ENCODE assay signal across 23 cellular contexts in genomic region chr2:760001-760400, GRCh38.
"Had no signal": no experiment of that assay in that cellular context is flagged by ENCODE, and none has a peak within 500 bp of the region (broad histone marks: within the 10 kb centered on the region; RNA-seq: fewer than 3 reads in every experiment).

No MANE protein-coding gene starts in this region.

- H3K27me3 ChIP-seq: brain microvascular endothelial cell, cardiac muscle cell had no signal

- H3K4me3 Mint-ChIP-seq: activated B cell treated with CpG ODN at 0.5 μM for 24 hours; activated CD4-positive, alpha-beta memory T cell treated with anti-CD3 and anti-CD28 coated beads for 36 hours; activated CD4-positive, alpha-beta T cell treated with anti-CD3 and anti-CD28 coated beads, Interleukin-2, amount 10 ng/mL, durations not matched to agents 24 days and 14 days; activated naive CD4-positive, alpha-beta T cell treated with anti-CD3 and anti-CD28 coated beads, Interleukin-2, amount 10 ng/mL, durations not matched to agents 7 days and 5 days; activated naive CD8-positive, alpha-beta T cell treated with anti-CD3 and anti-CD28 coated beads for 36 hours; activated T-helper 17 cell treated with anti-CD3 and anti-CD28 coated beads, Interleukin-2, amount 50 U/mL, for 72 hours; T-helper 17 cell had no signal

- H3K36me3 ChIP-seq: brain microvascular endothelial cell, cardiac muscle cell had no signal

- H3K4me3 ChIP-seq: cardiac muscle cell had no signal

- H3K36me3 Mint-ChIP-seq: activated CD4-positive, alpha-beta memory T cell treated with anti-CD3 and anti-CD28 coated beads for 36 hours; activated naive CD4-positive, alpha-beta T cell treated with anti-CD3 and anti-CD28 coated beads, Interleukin-2, amount 10 ng/mL, durations not matched to agents 7 days and 5 days; activated naive CD8-positive, alpha-beta T cell treated with anti-CD3 and anti-CD28 coated beads for 36 hours had no signal

- H3K9me3 Mint-ChIP-seq: activated naive CD4-positive, alpha-beta T cell treated with anti-CD3 and anti-CD28 coated beads, Interleukin-2, amount 10 ng/mL, durations not matched to agents 7 days and 5 days; activated naive CD8-positive, alpha-beta T cell treated with anti-CD3 and anti-CD28 coated beads for 36 hours; activated T-helper 17 cell treated with anti-CD3 and anti-CD28 coated beads, Interleukin-2, amount 50 U/mL, for 72 hours had no signal

- H3K4me1 Mint-ChIP-seq: activated B cell treated with CpG ODN at 0.5 μM for 24 hours; activated CD4-positive, alpha-beta T cell treated with anti-CD3 and anti-CD28 coated beads, Interleukin-2, amount 10 ng/mL, durations not matched to agents 24 days and 14 days; activated T-helper 17 cell treated with anti-CD3 and anti-CD28 coated beads, Interleukin-2, amount 50 U/mL, for 72 hours had no signal

- H3K27ac ChIP-seq: brain microvascular endothelial cell, cardiac muscle cell had no signal

- H3K27ac Mint-ChIP-seq: activated B cell treated with CpG ODN at 0.5 μM for 24 hours; activated CD4-positive, alpha-beta memory T cell treated with anti-CD3 and anti-CD28 coated beads for 36 hours; activated CD4-positive, alpha-beta T cell treated with anti-CD3 and anti-CD28 coated beads, Interleukin-2, amount 10 ng/mL, durations not matched to agents 24 days and 14 days; activated naive CD4-positive, alpha-beta T cell treated with anti-CD3 and anti-CD28 coated beads, Interleukin-2, amount 10 ng/mL, durations not matched to agents 7 days and 5 days; activated naive CD8-positive, alpha-beta T cell treated with anti-CD3 and anti-CD28 coated beads for 36 hours; activated T-helper 17 cell treated with anti-CD3 and anti-CD28 coated beads, Interleukin-2, amount 50 U/mL, for 72 hours; T-helper 17 cell had no signal

- ATAC-seq: activated T-helper 17 cell treated with anti-CD3 and anti-CD28 coated beads, Interleukin-2, amount 50 U/mL, for 72 hours; PC-3; T-helper 17 cell had no signal

- DNase-seq: activated B cell treated with CpG ODN at 0.5 μM for 24 hours; activated CD4-positive, alpha-beta memory T cell treated with anti-CD3 and anti-CD28 coated beads for 36 hours; activated CD4-positive, alpha-beta T cell treated with anti-CD3 and anti-CD28 coated beads for 1 hour; activated CD8-positive, alpha-beta memory T cell treated with anti-CD3 and anti-CD28 coated beads for 24 hours; activated gamma-delta T cell; activated naive CD4-positive, alpha-beta T cell treated with anti-CD3 and anti-CD28 coated beads, Interleukin-2, amount 10 ng/mL, durations not matched to agents 7 days and 5 days; activated naive CD8-positive, alpha-beta T cell treated with anti-CD3 and anti-CD28 coated beads for 36 hours; activated T-cell treated with anti-CD3 and anti-CD28 coated beads, Interleukin-2, amount 50 U/mL, for 48 hours; brain microvascular endothelial cell; KBM-7; NCI-H1092; NCI-H1417 treated with DMSO at 0.1 percent for 48 hours; NCI-H1694; NCI-H2029; NCI-H446 treated with DMSO at 0.1 percent for 48 hours; NCI-H524 treated with DMSO at 0.1 percent for 48 hours; PC-3; SHP77; T-helper 17 cell; T-helper 9 cell had no signal
